8 cellular contexts compared by ENCODE assay signal in the genomic region with DNA sequence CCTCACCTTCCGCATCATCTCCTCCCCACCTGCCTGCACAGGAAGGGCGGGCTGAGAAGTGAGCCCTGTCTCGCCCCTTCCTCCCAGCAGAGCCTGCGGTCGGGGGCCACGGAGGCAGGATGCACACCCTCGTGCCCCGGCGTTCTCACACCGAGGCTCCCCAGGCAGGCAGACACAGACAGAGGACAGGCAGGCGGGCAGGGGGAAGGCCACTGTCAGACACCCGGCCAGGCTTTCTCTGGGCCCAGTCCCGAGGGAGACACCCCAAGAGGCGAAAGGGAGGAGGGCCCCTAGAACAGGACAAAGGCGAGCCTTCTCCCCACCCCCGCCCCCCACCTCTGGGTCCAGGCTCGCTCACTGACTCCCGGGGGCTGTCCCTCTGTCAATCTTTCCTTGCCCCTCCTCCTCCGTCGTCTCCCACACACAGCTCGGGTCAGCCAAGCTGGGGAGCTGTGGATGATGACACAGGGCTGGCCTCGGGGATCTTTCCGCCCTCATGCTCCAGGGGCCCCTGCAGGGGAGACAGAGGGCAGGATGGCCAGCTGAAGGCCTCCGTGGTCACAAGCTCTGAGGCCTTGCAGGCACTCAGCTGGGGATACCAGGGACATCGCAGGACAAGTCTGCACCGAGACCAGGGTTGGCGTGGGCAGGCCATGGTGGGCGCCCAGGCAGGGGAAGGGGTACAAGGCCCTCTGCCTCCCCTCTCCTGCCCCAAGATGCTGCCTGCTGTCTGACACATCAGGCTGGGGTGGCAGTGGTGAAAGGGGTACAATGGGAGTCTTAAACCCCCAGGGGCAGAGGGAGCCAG. TPM values are rescaled to one million over a fixed set of nuclear protein-coding genes. Genes with fewer than 3 reads are reported as not detected.
DNase-seq lines count a peak whose midpoint lies in the region; ATAC-seq and TF ChIP-seq lines count a peak whose summit lies in the region.

No MANE protein-coding gene starts in this region.

- peak; percentile 49 to 95 (median 86) for DNase-seq in CD4-positive, CD25-positive, alpha-beta regulatory T cell
- no peak for DNase-seq in NT2/D1 (ENCODE audit: low read depth, low spot score)
- peak; percentile 47 to 86 for DNase-seq in stimulated activated effector memory CD8-positive, alpha-beta T cell treated with anti-CD3 and anti-CD28 coated beads, Interleukin-12 subunit alpha, Interleukin-12 subunit beta, amount 100 ng/mL, for 72 hours (ENCODE audit: low spot score in 2 of 2)
- no peak for DNase-seq in progenitor cell of endocrine pancreas (ENCODE audit: low spot score, unreplicated experiment)
- DNase-seq in NCI-H1417 (lab: John Stamatoyannopoulos, UW), result no peak

- no peaks in the 10 kb centered on the region for H3K36me3 ChIP-seq in CD4-positive, CD25-positive, alpha-beta regulatory T cell (ENCODE audit: control insufficient read depth, insufficient read depth, low read length)
- no peaks in the 10 kb centered on the region for H3K36me3 ChIP-seq in NT2/D1 (ENCODE audit: insufficient read depth, insufficient read length, low read length)
- H3K36me3 ChIP-seq in mucosa of rectum (ENCODE audit: control insufficient read depth in 2 of 2, insufficient read depth in 2 of 2, low read length in 2 of 2), result no peaks in the 10 kb centered on the region

- H3K36me3 Mint-ChIP-seq in CD4-positive, CD25-positive, alpha-beta regulatory T cell, result peaks cover 4% of the 10 kb centered on the region
- no peaks in the 10 kb centered on the region for H3K36me3 Mint-ChIP-seq in activated naive CD8-positive, alpha-beta T cell
- peaks cover 29% of the 10 kb centered on the region for H3K36me3 Mint-ChIP-seq in stimulated activated effector memory CD8-positive, alpha-beta T cell treated with anti-CD3 and anti-CD28 coated beads, Interleukin-12 subunit alpha, Interleukin-12 subunit beta, amount 100 ng/mL, for 72 hours
- H3K36me3 Mint-ChIP-seq in progenitor cell of endocrine pancreas (ENCODE audit: insufficient read depth), result peaks cover 3% of the 10 kb centered on the region

- peak overlapping the region; percentile 97 to 98 (median 97) for H3K27ac Mint-ChIP-seq in CD4-positive, CD25-positive, alpha-beta regulatory T cell
- H3K27ac Mint-ChIP-seq in activated naive CD8-positive, alpha-beta T cell, result peak overlapping the region; percentile 89
- H3K27ac Mint-ChIP-seq in stimulated activated effector memory CD8-positive, alpha-beta T cell treated with anti-CD3 and anti-CD28 coated beads, Interleukin-12 subunit alpha, Interleukin-12 subunit beta, amount 100 ng/mL, for 72 hours, result peak overlapping the region; percentile 93
- H3K27ac Mint-ChIP-seq in progenitor cell of endocrine pancreas, result no peak overlapping the region

- peaks cover 77% of the 10 kb centered on the region for H3K4me1 ChIP-seq in CD4-positive, CD25-positive, alpha-beta regulatory T cell (ENCODE audit: control insufficient read depth, insufficient read depth, low read length, poor library complexity, severe bottlenecking)
- H3K4me1 ChIP-seq in NT2/D1 (ENCODE audit: insufficient read depth, insufficient read length) (peaks cover 65% of the 10 kb centered on the region), mucosa of rectum (ENCODE audit: control insufficient read depth in 2 of 2, insufficient read depth in 2 of 2, low read length in 2 of 2) (peaks cover 43 to 46% of the 10 kb centered on the region in 2 donors)

- H3K9ac ChIP-seq in NT2/D1 (ENCODE audit: insufficient read length, low read depth) (peak overlapping the region; percentile 27), mucosa of rectum (ENCODE audit: low read depth in 1 of 2, low read length in 2 of 2) (peak overlapping the region; percentile 19 to 52)

- H3K9me3 Mint-ChIP-seq in CD4-positive, CD25-positive, alpha-beta regulatory T cell, result no peaks in the 10 kb centered on the region
- no peaks in the 10 kb centered on the region for H3K9me3 Mint-ChIP-seq in activated naive CD8-positive, alpha-beta T cell (ENCODE audit: low read depth)
- no peaks in the 10 kb centered on the region for H3K9me3 Mint-ChIP-seq in stimulated activated effector memory CD8-positive, alpha-beta T cell treated with anti-CD3 and anti-CD28 coated beads, Interleukin-12 subunit alpha, Interleukin-12 subunit beta, amount 100 ng/mL, for 72 hours
- H3K9me3 Mint-ChIP-seq in progenitor cell of endocrine pancreas (ENCODE audit: low read depth), result no peaks in the 10 kb centered on the region

- peaks cover 4 to 78% (median 39%) of the 10 kb centered on the region in 4 donors for H3K4me1 Mint-ChIP-seq in CD4-positive, CD25-positive, alpha-beta regulatory T cell
- H3K4me1 Mint-ChIP-seq in activated naive CD8-positive, alpha-beta T cell (ENCODE audit: low read depth), result peaks cover 83% of the 10 kb centered on the region
- peaks cover 94% of the 10 kb centered on the region for H3K4me1 Mint-ChIP-seq in stimulated activated effector memory CD8-positive, alpha-beta T cell treated with anti-CD3 and anti-CD28 coated beads, Interleukin-12 subunit alpha, Interleukin-12 subunit beta, amount 100 ng/mL, for 72 hours
- H3K4me1 Mint-ChIP-seq in progenitor cell of endocrine pancreas (ENCODE audit: low read depth), result peaks cover 43% of the 10 kb centered on the region

- ATAC-seq in CD4-positive, CD25-positive, alpha-beta regulatory T cell (ENCODE audit: low read depth in 2 of 2), result peak; percentile 89 to 90
- peak; percentile 46 for ATAC-seq in GM21515 (IDR thresholded peaks at IDR 0.05; ENCODE audit: unreplicated experiment)
- peak; percentile 53 for ATAC-seq in stimulated activated effector memory CD8-positive, alpha-beta T cell treated with anti-CD3 and anti-CD28 coated beads, Interleukin-12 subunit alpha, Interleukin-12 subunit beta, amount 100 ng/mL, for 72 hours

- peak overlapping the region; percentile 93 to 100 (median 95) for H3K4me3 Mint-ChIP-seq in CD4-positive, CD25-positive, alpha-beta regulatory T cell
- peak overlapping the region; percentile 88 for H3K4me3 Mint-ChIP-seq in activated naive CD8-positive, alpha-beta T cell
- H3K4me3 Mint-ChIP-seq in stimulated activated effector memory CD8-positive, alpha-beta T cell treated with anti-CD3 and anti-CD28 coated beads, Interleukin-12 subunit alpha, Interleukin-12 subunit beta, amount 100 ng/mL, for 72 hours, result peak overlapping the region; percentile 86
- no peak overlapping the region for H3K4me3 Mint-ChIP-seq in progenitor cell of endocrine pancreas (ENCODE audit: low read depth)

- H3K27me3 ChIP-seq in CD4-positive, CD25-positive, alpha-beta regulatory T cell (ENCODE audit: control insufficient read depth, insufficient read depth, low read length), result no peaks in the 10 kb centered on the region
- H3K27me3 ChIP-seq in NT2/D1 (ENCODE audit: insufficient read depth, insufficient read length) (no peaks in the 10 kb centered on the region), mucosa of rectum (ENCODE audit: control insufficient read depth in 2 of 2, insufficient read depth in 2 of 2, low read length in 2 of 2) (no peaks in the 10 kb centered on the region)

- peak overlapping the region; percentile 67 for H3K4me3 ChIP-seq in CD4-positive, CD25-positive, alpha-beta regulatory T cell (ENCODE audit: low read depth, low read length)
- no peak overlapping the region for H3K4me3 ChIP-seq in NT2/D1 (ENCODE audit: insufficient read length, low read depth)
- H3K4me3 ChIP-seq in mucosa of rectum (ENCODE audit: low read length in 2 of 2), result peak overlapping the region in 1 of 2 donors; percentile 50

- H3K9me3 ChIP-seq in CD4-positive, CD25-positive, alpha-beta regulatory T cell (ENCODE audit: control insufficient read depth in 2 of 2, low read length in 2 of 2), result no peaks in the 10 kb centered on the region
- H3K9me3 ChIP-seq in NT2/D1 (ENCODE audit: insufficient read depth, low read length) (no peaks in the 10 kb centered on the region), mucosa of rectum (ENCODE audit: control insufficient read depth in 2 of 2, low read length in 2 of 2) (no peaks in the 10 kb centered on the region)

- H3K27ac ChIP-seq in CD4-positive, CD25-positive, alpha-beta regulatory T cell (ENCODE audit: insufficient read depth, low read length, poor library complexity, severe bottlenecking), result peak overlapping the region; percentile 86
- peak overlapping the region; percentile 30 to 70 for H3K27ac ChIP-seq in mucosa of rectum (ENCODE audit: low read depth in 2 of 2, low read length in 2 of 2)

- H3K27me3 Mint-ChIP-seq in CD4-positive, CD25-positive, alpha-beta regulatory T cell, result no peaks in the 10 kb centered on the region
- H3K27me3 Mint-ChIP-seq in activated naive CD8-positive, alpha-beta T cell, result no peaks in the 10 kb centered on the region
- H3K27me3 Mint-ChIP-seq in progenitor cell of endocrine pancreas, result no peaks in the 10 kb centered on the region

- TF ChIP-seq CTCF in progenitor cell of endocrine pancreas (IDR thresholded peaks at IDR 0.05; ENCODE audit: unreplicated experiment), result no peak

RNA-seq across cellular contexts. Expression of a gene that starts 24.9 kb away (rescaled TPM):
- total RNA-seq in CD4-positive, CD25-positive, alpha-beta regulatory T cell, result 204 TPM
- 100 to 1,000 TPM; 131 to 228 (median 157) TPM for polyA plus RNA-seq in CD4-positive, CD25-positive, alpha-beta regulatory T cell
- 65.5 and 66.0 TPM in 2 replicates for total RNA-seq in progenitor cell of endocrine pancreas

Comparison
In these comparisons a context has a peak if more than half of its experiments do, and no peak if none do; other contexts are left out.
1. DNase-seq: peak in CD4-positive, CD25-positive, alpha-beta regulatory T cell (3 of 3) and stimulated activated effector memory CD8-positive, alpha-beta T cell treated with anti-CD3 and anti-CD28 coated beads, Interleukin-12 subunit alpha, Interleukin-12 subunit beta, amount 100 ng/mL, for 72 hours (2 of 2); none in NT2/D1 (single experiment), progenitor cell of endocrine pancreas (single experiment) and NCI-H1417 (0 of 3).
2. Peak in every context shown above with its lines, with median percentiles within 50 percentile points of each other: ATAC-seq.